In the genomic region with DNA sequence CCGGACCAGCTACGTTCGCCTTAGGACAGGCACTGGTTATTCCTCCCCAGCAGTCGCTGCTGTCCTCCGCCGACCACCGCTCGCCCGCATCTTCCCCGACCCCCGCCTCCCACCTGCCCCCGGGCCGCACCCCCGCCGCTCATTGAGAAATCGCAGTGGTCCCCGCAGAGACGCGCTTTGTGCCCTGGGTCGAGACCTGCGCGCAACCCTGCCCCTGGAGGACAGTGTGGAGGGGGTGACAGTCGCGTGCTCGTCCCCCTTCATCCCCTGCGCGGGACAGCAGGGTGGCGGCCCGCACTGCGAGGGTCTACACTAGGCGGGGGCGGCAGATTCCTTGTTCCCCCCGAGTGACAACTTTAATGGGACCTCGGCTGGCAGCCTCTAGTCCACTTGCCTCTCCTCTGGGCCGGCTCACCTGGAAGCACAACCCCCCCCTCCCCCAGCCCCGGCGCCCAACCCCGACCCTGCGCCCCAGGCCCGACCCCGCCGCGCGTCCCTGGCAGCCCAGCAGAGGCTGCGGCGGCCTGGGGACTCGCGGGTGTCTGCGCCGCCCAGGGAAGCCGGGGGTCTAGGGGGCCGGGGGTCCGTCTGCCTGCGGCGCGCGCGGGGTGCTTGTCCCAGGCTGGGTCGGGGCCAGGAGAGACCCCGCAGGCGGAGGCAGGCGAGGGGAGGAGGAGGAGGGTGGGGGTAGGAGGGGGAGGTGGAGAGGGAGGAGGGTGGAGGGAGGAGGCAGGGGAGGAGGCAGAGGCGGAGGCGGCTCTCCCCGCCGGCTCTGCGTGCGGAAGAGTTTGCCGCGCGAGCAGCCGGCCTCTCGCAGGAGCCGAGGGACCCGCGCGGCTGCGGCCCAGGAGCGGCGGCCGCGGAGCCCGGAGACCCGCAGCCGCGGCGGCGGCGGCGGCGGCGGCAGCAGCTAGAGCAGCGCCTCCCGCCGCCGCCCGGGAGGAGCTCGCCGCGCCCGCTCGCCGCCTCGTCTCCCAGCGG, we compare ENCODE assay signal across 8 cellular contexts. TPM values are rescaled to one million over a fixed set of nuclear protein-coding genes. Genes with fewer than 3 reads are reported as not detected.
A peak's percentile ranks its signal among the peaks of the same experiment; 100 is the strongest.
DNase-seq lines count a peak whose midpoint lies in the region; ATAC-seq and TF ChIP-seq lines count a peak whose summit lies in the region.

A gene with protein sequence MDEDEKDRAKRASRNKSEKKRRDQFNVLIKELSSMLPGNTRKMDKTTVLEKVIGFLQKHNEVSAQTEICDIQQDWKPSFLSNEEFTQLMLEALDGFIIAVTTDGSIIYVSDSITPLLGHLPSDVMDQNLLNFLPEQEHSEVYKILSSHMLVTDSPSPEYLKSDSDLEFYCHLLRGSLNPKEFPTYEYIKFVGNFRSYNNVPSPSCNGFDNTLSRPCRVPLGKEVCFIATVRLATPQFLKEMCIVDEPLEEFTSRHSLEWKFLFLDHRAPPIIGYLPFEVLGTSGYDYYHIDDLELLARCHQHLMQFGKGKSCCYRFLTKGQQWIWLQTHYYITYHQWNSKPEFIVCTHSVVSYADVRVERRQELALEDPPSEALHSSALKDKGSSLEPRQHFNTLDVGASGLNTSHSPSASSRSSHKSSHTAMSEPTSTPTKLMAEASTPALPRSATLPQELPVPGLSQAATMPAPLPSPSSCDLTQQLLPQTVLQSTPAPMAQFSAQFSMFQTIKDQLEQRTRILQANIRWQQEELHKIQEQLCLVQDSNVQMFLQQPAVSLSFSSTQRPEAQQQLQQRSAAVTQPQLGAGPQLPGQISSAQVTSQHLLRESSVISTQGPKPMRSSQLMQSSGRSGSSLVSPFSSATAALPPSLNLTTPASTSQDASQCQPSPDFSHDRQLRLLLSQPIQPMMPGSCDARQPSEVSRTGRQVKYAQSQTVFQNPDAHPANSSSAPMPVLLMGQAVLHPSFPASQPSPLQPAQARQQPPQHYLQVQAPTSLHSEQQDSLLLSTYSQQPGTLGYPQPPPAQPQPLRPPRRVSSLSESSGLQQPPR (plus strand): TSS at position 775 of the 981 bp plus-strand sequence. CDS start 84,616 bp downstream, outside the sequence.

- peak within 1 kb of the TSS; percentile 51 for H3K27ac Mint-ChIP-seq in T-helper 2 cell treated with Interferon-gamma antibody and Interleukin-4, amounts not matched to agents 5 μg/mL and 100 μg/mL, for 36 hours
- peak within 1 kb of the TSS; percentile 80 to 90 for H3K27ac Mint-ChIP-seq in stimulated activated naive CD8-positive, alpha-beta T cell treated with anti-CD3 and anti-CD28 coated beads, Interleukin-15, amount 100 ng/mL, for 72 hours

- no peaks in the 10 kb centered on the region for H3K9me3 Mint-ChIP-seq in T-helper 2 cell treated with Interferon-gamma antibody and Interleukin-4, amounts not matched to agents 5 μg/mL and 100 μg/mL, for 36 hours
- no peaks in the 10 kb centered on the region for H3K9me3 Mint-ChIP-seq in stimulated activated naive CD8-positive, alpha-beta T cell treated with anti-CD3 and anti-CD28 coated beads, Interleukin-15, amount 100 ng/mL, for 72 hours

- ATAC-seq in lower lobe of right lung, result peak; percentile 54 to 65
- ATAC-seq in stimulated activated naive CD8-positive, alpha-beta T cell treated with anti-CD3 and anti-CD28 coated beads, Interleukin-15, amount 100 ng/mL, for 72 hours, result peak; percentile 71

- DNase-seq in HCEC 1CT (peak; percentile 65), ecto neural progenitor cell (ENCODE audit: low spot score) (peak; percentile 69), lower lobe of right lung (no peak), HUDEP-2 (lab: John Stamatoyannopoulos, UW; ENCODE audit: unreplicated experiment in 76 of 76) (no peak), GM19238 (ENCODE audit: insufficient read length, low spot score) (no peak), COLO829 (ENCODE audit: low spot score) (no peak)
- DNase-seq in T-helper 2 cell treated with Interferon-gamma antibody and Interleukin-4, amounts not matched to agents 5 μg/mL and 100 μg/mL, for 36 hours (ENCODE audit: low spot score), result no peak
- DNase-seq in stimulated activated naive CD8-positive, alpha-beta T cell treated with anti-CD3 and anti-CD28 coated beads, Interleukin-15, amount 100 ng/mL, for 72 hours, result peak; percentile 16 to 36

- H3K27me3 ChIP-seq in lower lobe of right lung (ENCODE audit: low read depth), result peaks cover 13% of the 10 kb centered on the region

- peaks cover 6% of the 10 kb centered on the region for H3K4me1 Mint-ChIP-seq in T-helper 2 cell treated with Interferon-gamma antibody and Interleukin-4, amounts not matched to agents 5 μg/mL and 100 μg/mL, for 36 hours (ENCODE audit: low read depth)
- peaks cover 51% of the 10 kb centered on the region for H3K4me1 Mint-ChIP-seq in stimulated activated naive CD8-positive, alpha-beta T cell treated with anti-CD3 and anti-CD28 coated beads, Interleukin-15, amount 100 ng/mL, for 72 hours

- intact Hi-C loops in lower lobe of right lung (cut with DNase I), result no loop called here

- peak within 1 kb of the TSS; percentile 24 for H3K27ac ChIP-seq in lower lobe of right lung

- H3K36me3 Mint-ChIP-seq in T-helper 2 cell treated with Interferon-gamma antibody and Interleukin-4, amounts not matched to agents 5 μg/mL and 100 μg/mL, for 36 hours (ENCODE audit: low read depth), result no peaks in the 10 kb centered on the region

- H3K4me3 ChIP-seq in lower lobe of right lung, result peak within 1 kb of the TSS; percentile 67

- H3K27me3 Mint-ChIP-seq in T-helper 2 cell treated with Interferon-gamma antibody and Interleukin-4, amounts not matched to agents 5 μg/mL and 100 μg/mL, for 36 hours (ENCODE audit: low read depth), result peaks cover 51% of the 10 kb centered on the region
- H3K27me3 Mint-ChIP-seq in stimulated activated naive CD8-positive, alpha-beta T cell treated with anti-CD3 and anti-CD28 coated beads, Interleukin-15, amount 100 ng/mL, for 72 hours, result peaks cover 44% of the 10 kb centered on the region

- H3K9me3 ChIP-seq in lower lobe of right lung, result no peaks in the 10 kb centered on the region

- H3K4me1 ChIP-seq in lower lobe of right lung, result peaks cover 18% of the 10 kb centered on the region

- H3K36me3 ChIP-seq in lower lobe of right lung, result no peaks in the 10 kb centered on the region

- peak within 1 kb of the TSS; percentile 73 for H3K4me3 Mint-ChIP-seq in T-helper 2 cell treated with Interferon-gamma antibody and Interleukin-4, amounts not matched to agents 5 μg/mL and 100 μg/mL, for 36 hours
- H3K4me3 Mint-ChIP-seq in stimulated activated naive CD8-positive, alpha-beta T cell treated with anti-CD3 and anti-CD28 coated beads, Interleukin-15, amount 100 ng/mL, for 72 hours, result peak within 1 kb of the TSS; percentile 87 to 92

- TF ChIP-seq CTCF in lower lobe of right lung (IDR thresholded peaks at IDR 0.05), result no peak

RNA-seq across cellular contexts. Expression of the gene that starts here (rescaled TPM):
- 10.1 TPM for total RNA-seq in lower lobe of right lung

Comparison
In these comparisons a context has a peak if more than half of its experiments do, and no peak if none do; other contexts are left out.
1. DNase-seq: peak in HCEC 1CT (single experiment), ecto neural progenitor cell (single experiment) and stimulated activated naive CD8-positive, alpha-beta T cell treated with anti-CD3 and anti-CD28 coated beads, Interleukin-15, amount 100 ng/mL, for 72 hours (2 of 2); none in T-helper 2 cell treated with Interferon-gamma antibody and Interleukin-4, amounts not matched to agents 5 μg/mL and 100 μg/mL, for 36 hours (single experiment), lower lobe of right lung (single experiment), HUDEP-2 (0 of 76), GM19238 (single experiment) and COLO829 (single experiment).